7 cellular contexts compared by ENCODE assay signal in the genomic region with DNA sequence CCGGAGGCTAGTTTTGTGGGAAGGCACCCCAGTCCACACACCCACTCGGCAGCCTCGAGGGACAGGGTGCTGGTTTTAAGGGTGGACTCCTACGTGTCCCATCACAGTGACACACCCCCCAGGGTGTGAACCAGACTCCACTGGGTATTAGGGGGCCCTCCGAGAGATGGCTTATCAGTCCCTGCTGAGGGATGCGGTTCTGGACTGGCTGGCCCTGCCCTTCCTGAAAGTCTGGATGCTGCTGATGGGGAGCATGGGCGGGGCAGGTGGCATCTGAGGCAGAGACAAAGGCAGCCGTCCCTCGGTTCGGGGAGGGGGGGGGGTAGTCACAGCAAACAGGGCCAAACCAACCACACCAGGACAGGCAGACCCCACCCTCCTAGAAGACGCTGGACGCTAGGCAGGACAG. TPM values are rescaled to one million over a fixed set of nuclear protein-coding genes. Genes with fewer than 3 reads are reported as not detected.
DNase-seq lines count a peak whose midpoint lies in the region; ATAC-seq and TF ChIP-seq lines count a peak whose summit lies in the region.

No MANE protein-coding gene starts in this region.

- no peak overlapping the region for H3K4me3 ChIP-seq in RWPE2 (ENCODE audit: severe bottlenecking)
- H3K4me3 ChIP-seq in esophagus squamous epithelium = peak overlapping the region in 3 of 4 donors; percentile 78 to 98 (median 91)
- peak overlapping the region in 2 of 7 experiments; percentile 83 to 93 for H3K4me3 ChIP-seq in skin epidermis

- H3K27me3 Mint-ChIP-seq in H9 (ENCODE audit: low read depth) = no peaks in the 10 kb centered on the region

- no peak overlapping the region; the same call in 1 of the 2 replicates for H3K14ac ChIP-seq in H9 (ENCODE audit: insufficient read depth, low read length)

- no peak overlapping the region for H4K5ac ChIP-seq in H9 (ENCODE audit: insufficient read length, low read depth, low read length)

- ATAC-seq in RWPE2 (ENCODE audit: low read depth) (no peak), GM21723 (IDR thresholded peaks at IDR 0.05; ENCODE audit: unreplicated experiment) (no peak), GM18909 (IDR thresholded peaks at IDR 0.05; ENCODE audit: poor library complexity, unreplicated experiment) (no peak), HG02870 (IDR thresholded peaks at IDR 0.05; ENCODE audit: unreplicated experiment) (no peak)

- H3K4me2 ChIP-seq in H9 (ENCODE audit: insufficient read depth, insufficient read length, low read length) = peak overlapping the region; percentile 64

- peaks cover 11 to 51% (median 43%) of the 10 kb centered on the region in 3 experiments for H3K36me3 Mint-ChIP-seq in H9 (ENCODE audit: insufficient read depth in 1 of 3, low read depth in 3 of 3)

- H3K4me3 Mint-ChIP-seq in H9 = peak overlapping the region; percentile 71 to 89

- no peak overlapping the region for H2BK120ac ChIP-seq in H9 (ENCODE audit: low read depth, low read length, poor library complexity, severe bottlenecking)

- DNase-seq in H9 = no peak
- DNase-seq in RWPE2 (ENCODE audit: low spot score) = peak; percentile 67
- no peak for DNase-seq in esophagus squamous epithelium (lab: John Stamatoyannopoulos, UW)

- H2BK20ac ChIP-seq in H9 (ENCODE audit: low read depth, low read length, poor library complexity, severe bottlenecking) = no peak overlapping the region

- H3K4ac ChIP-seq in H9 (ENCODE audit: low read depth, low read length) = no peak overlapping the region

- no peaks in the 10 kb centered on the region for H4K20me1 ChIP-seq in H9 (ENCODE audit: control insufficient read depth, insufficient read depth, insufficient read length)

- no peak overlapping the region for H3K27ac ChIP-seq in H9 (ENCODE audit: insufficient read length, low read depth, low read length)
- H3K27ac ChIP-seq in RWPE2 (ENCODE audit: poor library complexity, severe bottlenecking) = peak overlapping the region; percentile 43
- peak overlapping the region; percentile 93 to 98 (median 96) for H3K27ac ChIP-seq in esophagus squamous epithelium
- H3K27ac ChIP-seq in skin epidermis = peak overlapping the region in 20 of 21 experiments; percentile 67 to 96 (median 90)

- H3K9me3 ChIP-seq in H9 (ENCODE audit: control insufficient read depth, low read depth, low read length) (no peaks in the 10 kb centered on the region), RWPE2 (ENCODE audit: severe bottlenecking) (no peaks in the 10 kb centered on the region), esophagus squamous epithelium (no peaks in the 10 kb centered on the region)

- no peaks in the 10 kb centered on the region for H3K79me2 ChIP-seq in H9 (ENCODE audit: insufficient read depth, low read length)

- H3K9me3 Mint-ChIP-seq in H9 = no peaks in the 10 kb centered on the region

- no peak overlapping the region for H2BK5ac ChIP-seq in H9 (ENCODE audit: insufficient read length, low read length)

- H4K91ac ChIP-seq in H9 (ENCODE audit: insufficient read length, low read depth, low read length) = peak overlapping the region; percentile 77

- no peaks in the 10 kb centered on the region; the same call in 1 of the 2 replicates for H3K4me1 ChIP-seq in H9 (ENCODE audit: insufficient read depth, low read length)
- H3K4me1 ChIP-seq in RWPE2 (ENCODE audit: insufficient read depth, poor library complexity, severe bottlenecking) = peaks cover 4% of the 10 kb centered on the region
- H3K4me1 ChIP-seq in esophagus squamous epithelium = peaks cover 19 to 68% (median 27%) of the 10 kb centered on the region in 3 donors

- H3K23ac ChIP-seq in H9 (ENCODE audit: insufficient read length, low read depth, low read length) = no peak overlapping the region

- peak overlapping the region in 1 of 3 experiments; percentile 29; a peak in 2 of 7 replicates for H3K27ac Mint-ChIP-seq in H9

- H2BK15ac ChIP-seq in H9 (ENCODE audit: low read depth, low read length) = 0 out of 2 replicates have a peak overlapping the region, but pooled peaks have one; percentile 29

- peaks cover 6% of the 10 kb centered on the region for H3K23me2 ChIP-seq in H9 (ENCODE audit: insufficient read length, low read depth, low read length, poor library complexity, severe bottlenecking)

- no peak for TF ChIP-seq POLR2A in esophagus squamous epithelium (IDR thresholded peaks at IDR 0.05)

- no peak overlapping the region for H3K56ac ChIP-seq in H9 (ENCODE audit: insufficient read length, low read depth, low read length)

- no peak overlapping the region for H3K9ac ChIP-seq in H9 (ENCODE audit: extremely low read depth, insufficient read length, low read length)

- H3K79me1 ChIP-seq in H9 (ENCODE audit: insufficient read depth, low read depth, low read length, poor library complexity, severe bottlenecking) = no peaks in the 10 kb centered on the region

- no peak overlapping the region for H2AK5ac ChIP-seq in H9 (ENCODE audit: insufficient read length, low read length)

- intact Hi-C loops in esophagus squamous epithelium (cut with DNase I) = no loop called here

- no peak for TF ChIP-seq CTCF in H9 (conservative IDR thresholded peaks at IDR 0.05)
- TF ChIP-seq CTCF in RWPE2 (IDR thresholded peaks at IDR 0.05; ENCODE audit: poor library complexity, severe bottlenecking) = no peak
- no peak for TF ChIP-seq CTCF in esophagus squamous epithelium (IDR thresholded peaks at IDR 0.05)

- no peak overlapping the region for H2AFZ ChIP-seq in H9 (ENCODE audit: low read length)

- H3K27me3 ChIP-seq in H9 (ENCODE audit: insufficient read depth, low read length) (no peaks in the 10 kb centered on the region), RWPE2 (ENCODE audit: insufficient read depth, poor library complexity, severe bottlenecking) (no peaks in the 10 kb centered on the region), esophagus squamous epithelium (no peaks in the 10 kb centered on the region)

- no CpG with 5 or more reads among the region's 12 CpGs for WGBS in H9 (ENCODE audit: extremely low coverage, insufficient read length, low lambda C conversion rate)
- 33 to 44% methylated on average over 6 to 8 of the region's 12 CpGs for WGBS in esophagus squamous epithelium, 2 donors

- no peak overlapping the region for H3K18ac ChIP-seq in H9 (ENCODE audit: insufficient read length, low read depth, low read length)

- H3K36me3 ChIP-seq in RWPE2 (ENCODE audit: low read depth) (peaks cover 12% of the 10 kb centered on the region), esophagus squamous epithelium (peaks cover 8 to 82% (median 10%) of the 10 kb centered on the region in 3 donors)

- no peak overlapping the region for H4K8ac ChIP-seq in H9 (replicated peaks; ENCODE audit: insufficient read length, low read depth, low read length)

- H2BK12ac ChIP-seq in H9 (ENCODE audit: insufficient read length, low read depth, low read length) = no peak overlapping the region

- H3T11ph ChIP-seq in H9 (ENCODE audit: low read length) = no peak overlapping the region

- H3K4me1 Mint-ChIP-seq in H9 = peaks cover 20 to 35% of the 10 kb centered on the region in 2 experiments

RNA-seq across cellular contexts. Expression of gene ULK3, which starts 0.9 kb away (rescaled TPM):
- 31.1 and 34.0 TPM in 2 replicates for total RNA-seq in H9 (2021)
- 100 to 1,000 TPM in 1 of 4 donors, 10 to 100 TPM in 3; 53.3 to 113 (median 60.9) TPM for total RNA-seq in esophagus squamous epithelium

RNA-seq across cellular contexts. Expression of gene CPLX3, which starts 17.5 kb away (rescaled TPM):
- total RNA-seq in H9 (2021) = not detected in 2 replicates
- under 1 TPM in 1 of 4 donors, not detected in 3; 0.11 TPM for total RNA-seq in esophagus squamous epithelium

RNA-seq across cellular contexts. Expression of gene SCAMP2, which starts 29.3 kb away (rescaled TPM):
- total RNA-seq in H9 (2021) = 49.0 and 50.2 TPM in 2 replicates
- total RNA-seq in esophagus squamous epithelium = 100 to 1,000 TPM in 1 of 4 donors, 10 to 100 TPM in 3; 65.8 to 131 (median 88.7) TPM

RNA-seq across cellular contexts. Expression of gene LMAN1L, which starts 31.3 kb away (rescaled TPM):
- total RNA-seq in H9 (2021) (not detected in 2 replicates), esophagus squamous epithelium (under 1 TPM in 1 of 4 donors, not detected in 3; 0.18 TPM)

RNA-seq across cellular contexts. Expression of gene MPI, which starts 45.9 kb away (rescaled TPM):
- total RNA-seq in H9 (2021) = 55.0 and 57.5 TPM in 2 replicates
- 10 to 100 TPM; 26.5 to 51.9 (median 47.9) TPM for total RNA-seq in esophagus squamous epithelium
